Comparison of ENCODE assay signal across 37 cellular contexts in the genomic region with DNA sequence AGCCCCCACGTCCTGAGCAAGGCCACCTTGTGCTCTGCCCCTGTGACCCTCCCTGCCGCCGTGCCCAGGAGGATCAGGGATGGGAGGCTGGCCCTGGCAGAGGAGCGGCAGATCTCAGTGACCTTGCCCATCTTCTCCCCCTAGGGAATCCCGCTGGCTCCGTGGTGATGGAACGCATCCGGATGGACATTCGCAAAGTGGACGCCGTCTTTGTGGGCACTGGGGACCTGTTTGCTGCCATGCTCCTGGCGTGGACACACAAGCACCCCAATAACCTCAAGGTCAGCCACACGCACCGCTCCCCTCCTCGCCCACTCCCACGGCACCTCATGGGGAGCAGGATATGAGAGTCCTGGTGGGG.
"Had no signal": no experiment of that assay in that cellular context is flagged by ENCODE, and none has a peak within 500 bp of the region (broad histone marks: within the 10 kb centered on the region; RNA-seq: fewer than 3 reads in every experiment).

No MANE protein-coding gene starts in this region.

- H3K27ac ChIP-seq: Peyer's patch, VCaP had no signal

- H3K9me3 Mint-ChIP-seq: activated B cell treated with CpG ODN at 0.5 μM for 24 hours; activated CD4-positive, alpha-beta memory T cell treated with anti-CD3 and anti-CD28 coated beads for 36 hours; activated naive CD4-positive, alpha-beta T cell treated with anti-CD3 and anti-CD28 coated beads, Interleukin-2, amount 10 ng/mL, durations not matched to agents 7 days and 5 days; activated naive CD8-positive, alpha-beta T cell treated with anti-CD3 and anti-CD28 coated beads, Interleukin-2, amount 50 U/mL, for 24 hours; brain had no signal

- H3K4me1 Mint-ChIP-seq: activated B cell treated with CpG ODN at 0.5 μM for 24 hours; activated naive CD4-positive, alpha-beta T cell treated with anti-CD3 and anti-CD28 coated beads, Interleukin-2, amount 10 ng/mL, durations not matched to agents 7 days and 5 days; activated naive CD8-positive, alpha-beta T cell treated with anti-CD3 and anti-CD28 coated beads, Interleukin-2, amount 50 U/mL, for 24 hours had no signal

- ATAC-seq: activated CD8-positive, alpha-beta memory T cell treated with anti-CD3 and anti-CD28 coated beads, Interleukin-2, amount 10 ng/mL, durations not matched to agents 7 days and 5 days; activated naive CD8-positive, alpha-beta T cell treated with anti-CD3 and anti-CD28 coated beads, Interleukin-2, amount 50 U/mL, for 24 hours; PC-3; Right ventricle myocardium inferior had no signal

- H3K4me3 ChIP-seq: Peyer's patch had no signal

- H3K9me3 ChIP-seq: Peyer's patch had no signal

- H3K27ac Mint-ChIP-seq: activated B cell treated with CpG ODN at 0.5 μM for 24 hours; activated CD4-positive, alpha-beta memory T cell treated with anti-CD3 and anti-CD28 coated beads for 36 hours; activated CD8-positive, alpha-beta memory T cell treated with anti-CD3 and anti-CD28 coated beads, Interleukin-2, amount 10 ng/mL, durations not matched to agents 7 days and 5 days; activated naive CD4-positive, alpha-beta T cell treated with anti-CD3 and anti-CD28 coated beads, Interleukin-2, amount 10 ng/mL, durations not matched to agents 7 days and 5 days; activated naive CD8-positive, alpha-beta T cell; activated naive CD8-positive, alpha-beta T cell treated with anti-CD3 and anti-CD28 coated beads, Interleukin-2, amount 50 U/mL, for 24 hours had no signal

- H3K27me3 Mint-ChIP-seq: activated B cell treated with CpG ODN at 0.5 μM for 24 hours; activated CD4-positive, alpha-beta memory T cell treated with anti-CD3 and anti-CD28 coated beads for 36 hours; activated CD8-positive, alpha-beta memory T cell treated with anti-CD3 and anti-CD28 coated beads, Interleukin-2, amount 10 ng/mL, durations not matched to agents 7 days and 5 days; activated naive CD4-positive, alpha-beta T cell treated with anti-CD3 and anti-CD28 coated beads, Interleukin-2, amount 10 ng/mL, durations not matched to agents 7 days and 5 days; activated naive CD8-positive, alpha-beta T cell; activated naive CD8-positive, alpha-beta T cell treated with anti-CD3 and anti-CD28 coated beads, Interleukin-2, amount 50 U/mL, for 24 hours; brain had no signal

- H3K27me3 ChIP-seq: Peyer's patch had no signal

- H3K4me3 Mint-ChIP-seq: activated B cell treated with CpG ODN at 0.5 μM for 24 hours; activated CD4-positive, alpha-beta memory T cell treated with anti-CD3 and anti-CD28 coated beads for 36 hours; activated CD8-positive, alpha-beta memory T cell treated with anti-CD3 and anti-CD28 coated beads, Interleukin-2, amount 10 ng/mL, durations not matched to agents 7 days and 5 days; activated naive CD4-positive, alpha-beta T cell treated with anti-CD3 and anti-CD28 coated beads, Interleukin-2, amount 10 ng/mL, durations not matched to agents 7 days and 5 days; activated naive CD8-positive, alpha-beta T cell; activated naive CD8-positive, alpha-beta T cell treated with anti-CD3 and anti-CD28 coated beads, Interleukin-2, amount 50 U/mL, for 24 hours; brain had no signal

- DNase-seq: activated B cell treated with CpG ODN at 0.5 μM for 24 hours; activated CD4-positive, alpha-beta memory T cell treated with anti-CD3 and anti-CD28 coated beads for 36 hours; activated CD4-positive, alpha-beta T cell treated with anti-CD3 and anti-CD28 coated beads for 4 hours; activated CD4-positive, alpha-beta T cell treated with anti-CD3 and anti-CD28 coated beads, Interleukin-2, amount 50 U/mL, for 1 hour; activated CD4-positive, CD25-positive, alpha-beta regulatory T cell treated with anti-CD3 and anti-CD28 coated beads, Interleukin-2, amount 50 U/mL, for 72 hours; activated CD8-positive, alpha-beta memory T cell treated with anti-CD3 and anti-CD28 coated beads for 24 hours; activated CD8-positive, alpha-beta memory T cell treated with anti-CD3 and anti-CD28 coated beads, Interleukin-2, amount 10 ng/mL, durations not matched to agents 7 days and 5 days; activated CD8-positive, alpha-beta memory T cell treated with anti-CD3 and anti-CD28 coated beads, Interleukin-2, amount 50 U/mL, for 48 hours; activated effector memory CD4-positive, alpha-beta T cell treated with Interleukin-2 at 50 U/mL for 16 hours; activated naive CD4-positive, alpha-beta T cell treated with anti-CD3 and anti-CD28 coated beads, Interleukin-2, amount 10 ng/mL, durations not matched to agents 7 days and 5 days; activated naive CD8-positive, alpha-beta T cell treated with anti-CD3 and anti-CD28 coated beads, Interleukin-2, amount 50 U/mL, for 24 hours; activated T-cell treated with anti-CD3 and anti-CD28 coated beads, Interleukin-2, amount 50 U/mL, for 48 hours; anterior cingulate cortex; central memory CD4-positive, alpha-beta T cell; NCI-H1092 treated with DMSO at 0.1 percent for 48 hours; NCI-H1417; NCI-H146; NCI-H187; NCI-H2029 treated with DMSO at 0.1 percent for 48 hours; NCI-H2107; NCI-H2171; NCI-H510A; NCI-H526; NCI-H748 treated with DMSO at 0.1 percent for 48 hours; NK-92 treated with Interleukin-12 subunit alpha and Interleukin-12 subunit beta, amount 100 ng/mL, for 24 hours; PC-3; Peyer's patch; RPMI8226; SIG-M5; SW 1271; T-helper 1 cell; T-helper 2 cell; T-helper 9 cell had no signal

- H3K4me1 ChIP-seq: Peyer's patch had no signal
